Comparison of ENCODE assay signal across 31 cellular contexts in genomic region chr13:95327190-95327589, GRCh38.
"Had no signal": no experiment of that assay in that cellular context is flagged by ENCODE, and none has a peak within 500 bp of the region (broad histone marks: within the 10 kb centered on the region; RNA-seq: fewer than 3 reads in every experiment).

No MANE protein-coding gene starts in this region.

- H3K27me3 ChIP-seq: brain microvascular endothelial cell had no signal

- H3K27ac ChIP-seq: brain microvascular endothelial cell, KMS-11, VCaP had no signal

- H3K36me3 ChIP-seq: brain microvascular endothelial cell had no signal

- ATAC-seq: activated CD8-positive, alpha-beta T cell treated with anti-CD3 and anti-CD28 coated beads for 36 hours; activated T-cell treated with anti-CD3 and anti-CD28 coated beads, Interleukin-2, amount 50 U/mL, for 72 hours; activated T-helper 17 cell treated with anti-CD3 and anti-CD28 coated beads, Interleukin-2, amount 50 U/mL, for 72 hours; Panc1 had no signal

- DNase-seq: activated B cell treated with CpG ODN at 0.5 μM for 24 hours; activated CD4-positive, alpha-beta T cell treated with anti-CD3 and anti-CD28 coated beads for 48 hours; activated CD4-positive, CD25-positive, alpha-beta regulatory T cell treated with anti-CD3 and anti-CD28 coated beads, Interleukin-2, amount 50 U/mL, for 72 hours; activated CD8-positive, alpha-beta T cell treated with anti-CD3 and anti-CD28 coated beads for 36 hours; activated effector memory CD4-positive, alpha-beta T cell treated with anti-CD3 and anti-CD28 coated beads, Interleukin-2, amount 50 U/mL, for 16 hours; activated naive CD4-positive, alpha-beta T cell; activated naive CD4-positive, alpha-beta T cell treated with anti-CD3 and anti-CD28 coated beads, Interleukin-2, amount 50 U/mL, for 16 hours; activated naive CD8-positive, alpha-beta T cell treated with anti-CD3 and anti-CD28 coated beads for 36 hours; activated T-cell treated with anti-CD3 and anti-CD28 coated beads, Interleukin-2, amount 50 U/mL, for 1 hour; activated T-cell treated with anti-CD3 and anti-CD28 coated beads, Interleukin-2, amount 50 U/mL, for 72 hours; amniotic stem cell; aorta; brain microvascular endothelial cell; central memory CD4-positive, alpha-beta T cell; MM.1S; MV-4-11; NCI-H1092; NCI-H1436 treated with DMSO at 0.1 percent for 48 hours; NCI-H1694 treated with DMSO at 0.1 percent for 48 hours; NCI-H2029; NCI-H345; NCI-H524 treated with DMSO at 0.1 percent for 48 hours; SIG-M5; SW 1271; T-helper 1 cell; T-helper 2 cell; T-helper 9 cell had no signal
